Comparison of ENCODE assay signal across 1 cellular context in the genomic region with DNA sequence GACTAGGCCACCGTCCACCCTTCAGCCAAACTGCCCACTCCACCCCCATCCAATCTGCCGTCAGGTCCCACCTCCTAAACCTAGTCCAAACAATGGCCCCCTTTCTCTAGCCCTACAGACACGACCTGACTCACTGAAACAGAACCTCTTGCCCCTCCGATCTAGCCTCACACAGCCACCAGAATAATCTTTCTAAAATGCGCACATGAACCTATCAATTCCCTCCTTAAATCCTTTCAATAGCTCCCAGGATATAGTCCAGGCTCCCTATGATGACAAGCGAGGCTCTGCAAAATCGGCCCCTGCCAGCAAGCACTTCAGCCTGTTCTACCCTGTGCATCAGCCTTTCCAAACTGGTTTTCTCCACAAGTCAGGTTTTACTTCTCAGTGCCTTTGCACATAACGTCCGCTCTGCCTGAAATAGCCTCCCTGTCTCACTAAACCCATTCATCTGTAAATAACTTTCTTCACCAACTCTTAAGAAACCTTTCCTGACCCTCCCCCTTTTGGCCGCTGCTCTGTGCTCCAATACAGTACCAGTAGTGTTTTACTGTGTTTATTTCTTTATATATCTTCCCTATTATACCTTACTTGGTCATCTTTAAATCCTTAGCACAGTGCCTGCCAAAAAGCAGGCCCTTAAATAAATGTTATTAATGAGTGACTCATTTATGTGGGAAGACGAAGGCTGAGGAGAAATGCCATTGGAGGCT.
A peak's percentile ranks its signal among the peaks of the same experiment; 100 is the strongest.
TF ChIP-seq lines count a peak whose summit lies in the region.

No MANE protein-coding gene starts in this region.

TF ChIP-seq in HepG2, 621 proteins besides CTCF, POLR2A, EP300 and RAD21 (continued from another document and continues in another):
- TF ChIP-seq NFYB (CRISPR knock-in tag; IDR thresholded peaks at IDR 0.05): no peak
- no peak for TF ChIP-seq SMAD3 (CRISPR knock-in tag; IDR thresholded peaks at IDR 0.05)
- no peak for TF ChIP-seq MYC (CRISPR knock-in tag; IDR thresholded peaks at IDR 0.05; ENCODE audit: borderline replicate concordance)
- TF ChIP-seq HNF4A (CRISPR knock-in tag; IDR thresholded peaks at IDR 0.05): no peak
- TF ChIP-seq, protein P1, sequence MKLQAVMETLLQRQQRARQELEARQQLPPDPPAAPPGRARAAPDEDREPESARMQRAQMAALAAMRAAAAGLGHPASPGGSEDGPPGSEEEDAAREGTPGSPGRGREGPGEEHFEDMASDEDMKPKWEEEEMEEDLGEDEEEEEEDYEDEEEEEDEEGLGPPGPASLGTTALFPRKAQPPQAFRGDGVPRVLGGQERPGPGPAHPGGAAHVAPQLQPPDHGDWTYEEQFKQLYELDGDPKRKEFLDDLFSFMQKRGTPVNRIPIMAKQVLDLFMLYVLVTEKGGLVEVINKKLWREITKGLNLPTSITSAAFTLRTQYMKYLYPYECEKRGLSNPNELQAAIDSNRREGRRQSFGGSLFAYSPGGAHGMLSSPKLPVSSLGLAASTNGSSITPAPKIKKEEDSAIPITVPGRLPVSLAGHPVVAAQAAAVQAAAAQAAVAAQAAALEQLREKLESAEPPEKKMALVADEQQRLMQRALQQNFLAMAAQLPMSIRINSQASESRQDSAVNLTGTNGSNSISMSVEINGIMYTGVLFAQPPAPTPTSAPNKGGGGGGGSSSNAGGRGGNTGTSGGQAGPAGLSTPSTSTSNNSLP (IDR thresholded peaks at IDR 0.05; ENCODE audit: low read depth, low read length): 0 out of 2 replicates have a peak, but pooled peaks have one; percentile 10
- TF ChIP-seq ZNF790 (CRISPR knock-in tag; IDR thresholded peaks at IDR 0.05; ENCODE audit: borderline replicate concordance): no peak
- TF ChIP-seq, protein P2, sequence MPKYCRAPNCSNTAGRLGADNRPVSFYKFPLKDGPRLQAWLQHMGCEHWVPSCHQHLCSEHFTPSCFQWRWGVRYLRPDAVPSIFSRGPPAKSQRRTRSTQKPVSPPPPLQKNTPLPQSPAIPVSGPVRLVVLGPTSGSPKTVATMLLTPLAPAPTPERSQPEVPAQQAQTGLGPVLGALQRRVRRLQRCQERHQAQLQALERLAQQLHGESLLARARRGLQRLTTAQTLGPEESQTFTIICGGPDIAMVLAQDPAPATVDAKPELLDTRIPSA (CRISPR knock-in tag; IDR thresholded peaks at IDR 0.05; ENCODE audit: borderline replicate concordance): no peak
- TF ChIP-seq ZNF878 (CRISPR knock-in tag; IDR thresholded peaks at IDR 0.05): no peak
- TF ChIP-seq EHMT2 (IDR thresholded peaks at IDR 0.05; ENCODE audit: borderline replicate concordance, low read depth, low read length): no peak
- TF ChIP-seq RELA (CRISPR knock-in tag; IDR thresholded peaks at IDR 0.05): no peak
- TF ChIP-seq, protein P3, sequence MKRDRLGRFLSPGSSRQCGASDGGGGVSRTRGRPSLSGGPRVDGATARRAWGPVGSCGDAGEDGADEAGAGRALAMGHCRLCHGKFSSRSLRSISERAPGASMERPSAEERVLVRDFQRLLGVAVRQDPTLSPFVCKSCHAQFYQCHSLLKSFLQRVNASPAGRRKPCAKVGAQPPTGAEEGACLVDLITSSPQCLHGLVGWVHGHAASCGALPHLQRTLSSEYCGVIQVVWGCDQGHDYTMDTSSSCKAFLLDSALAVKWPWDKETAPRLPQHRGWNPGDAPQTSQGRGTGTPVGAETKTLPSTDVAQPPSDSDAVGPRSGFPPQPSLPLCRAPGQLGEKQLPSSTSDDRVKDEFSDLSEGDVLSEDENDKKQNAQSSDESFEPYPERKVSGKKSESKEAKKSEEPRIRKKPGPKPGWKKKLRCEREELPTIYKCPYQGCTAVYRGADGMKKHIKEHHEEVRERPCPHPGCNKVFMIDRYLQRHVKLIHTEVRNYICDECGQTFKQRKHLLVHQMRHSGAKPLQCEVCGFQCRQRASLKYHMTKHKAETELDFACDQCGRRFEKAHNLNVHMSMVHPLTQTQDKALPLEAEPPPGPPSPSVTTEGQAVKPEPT (CRISPR knock-in tag; IDR thresholded peaks at IDR 0.05; ENCODE audit: low read depth): no peak
- TF ChIP-seq RARA (CRISPR knock-in tag; IDR thresholded peaks at IDR 0.05): 0 out of 2 replicates have a peak, but pooled peaks have one; percentile 1
- 0 out of 2 replicates have a peak, but pooled peaks have one; percentile 17 for TF ChIP-seq PHF20 (CRISPR knock-in tag; IDR thresholded peaks at IDR 0.05)
- TF ChIP-seq CREM (IDR thresholded peaks at IDR 0.05): no peak
- no peak for TF ChIP-seq CREM (CRISPR knock-in tag; IDR thresholded peaks at IDR 0.05)
- TF ChIP-seq, protein P4, sequence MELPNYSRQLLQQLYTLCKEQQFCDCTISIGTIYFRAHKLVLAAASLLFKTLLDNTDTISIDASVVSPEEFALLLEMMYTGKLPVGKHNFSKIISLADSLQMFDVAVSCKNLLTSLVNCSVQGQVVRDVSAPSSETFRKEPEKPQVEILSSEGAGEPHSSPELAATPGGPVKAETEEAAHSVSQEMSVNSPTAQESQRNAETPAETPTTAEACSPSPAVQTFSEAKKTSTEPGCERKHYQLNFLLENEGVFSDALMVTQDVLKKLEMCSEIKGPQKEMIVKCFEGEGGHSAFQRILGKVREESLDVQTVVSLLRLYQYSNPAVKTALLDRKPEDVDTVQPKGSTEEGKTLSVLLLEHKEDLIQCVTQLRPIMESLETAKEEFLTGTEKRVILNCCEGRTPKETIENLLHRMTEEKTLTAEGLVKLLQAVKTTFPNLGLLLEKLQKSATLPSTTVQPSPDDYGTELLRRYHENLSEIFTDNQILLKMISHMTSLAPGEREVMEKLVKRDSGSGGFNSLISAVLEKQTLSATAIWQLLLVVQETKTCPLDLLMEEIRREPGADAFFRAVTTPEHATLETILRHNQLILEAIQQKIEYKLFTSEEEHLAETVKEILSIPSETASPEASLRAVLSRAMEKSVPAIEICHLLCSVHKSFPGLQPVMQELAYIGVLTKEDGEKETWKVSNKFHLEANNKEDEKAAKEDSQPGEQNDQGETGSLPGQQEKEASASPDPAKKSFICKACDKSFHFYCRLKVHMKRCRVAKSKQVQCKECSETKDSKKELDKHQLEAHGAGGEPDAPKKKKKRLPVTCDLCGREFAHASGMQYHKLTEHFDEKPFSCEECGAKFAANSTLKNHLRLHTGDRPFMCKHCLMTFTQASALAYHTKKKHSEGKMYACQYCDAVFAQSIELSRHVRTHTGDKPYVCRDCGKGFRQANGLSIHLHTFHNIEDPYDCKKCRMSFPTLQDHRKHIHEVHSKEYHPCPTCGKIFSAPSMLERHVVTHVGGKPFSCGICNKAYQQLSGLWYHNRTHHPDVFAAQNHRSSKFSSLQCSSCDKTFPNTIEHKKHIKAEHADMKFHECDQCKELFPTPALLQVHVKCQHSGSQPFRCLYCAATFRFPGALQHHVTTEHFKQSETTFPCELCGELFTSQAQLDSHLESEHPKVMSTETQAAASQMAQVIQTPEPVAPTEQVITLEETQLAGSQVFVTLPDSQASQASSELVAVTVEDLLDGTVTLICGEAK (IDR thresholded peaks at IDR 0.05): no peak
- TF ChIP-seq, protein P4 (CRISPR knock-in tag; IDR thresholded peaks at IDR 0.05): no peak
- no peak for TF ChIP-seq KLF15 (CRISPR knock-in tag; IDR thresholded peaks at IDR 0.05; ENCODE audit: borderline replicate concordance)
- no peak for TF ChIP-seq KAT8 (CRISPR knock-in tag; IDR thresholded peaks at IDR 0.05)
- no peak for TF ChIP-seq ZNF510 (CRISPR knock-in tag; IDR thresholded peaks at IDR 0.05; ENCODE audit: low read depth)
- no peak for TF ChIP-seq NFATC3 (CRISPR knock-in tag; IDR thresholded peaks at IDR 0.05)
- no peak for TF ChIP-seq SMC3 (IDR thresholded peaks at IDR 0.05; ENCODE audit: low read length)
- TF ChIP-seq ZNF12 (CRISPR knock-in tag; IDR thresholded peaks at IDR 0.05): no peak
- peak; percentile 3; the same call in 1 of the 2 replicates for TF ChIP-seq ZNF274 (CRISPR knock-in tag; IDR thresholded peaks at IDR 0.05)
- TF ChIP-seq ZNF749 (CRISPR knock-in tag; IDR thresholded peaks at IDR 0.05; ENCODE audit: borderline replicate concordance): no peak
- TF ChIP-seq ZNF33B (CRISPR knock-in tag; IDR thresholded peaks at IDR 0.05): no peak
- TF ChIP-seq, protein P5, sequence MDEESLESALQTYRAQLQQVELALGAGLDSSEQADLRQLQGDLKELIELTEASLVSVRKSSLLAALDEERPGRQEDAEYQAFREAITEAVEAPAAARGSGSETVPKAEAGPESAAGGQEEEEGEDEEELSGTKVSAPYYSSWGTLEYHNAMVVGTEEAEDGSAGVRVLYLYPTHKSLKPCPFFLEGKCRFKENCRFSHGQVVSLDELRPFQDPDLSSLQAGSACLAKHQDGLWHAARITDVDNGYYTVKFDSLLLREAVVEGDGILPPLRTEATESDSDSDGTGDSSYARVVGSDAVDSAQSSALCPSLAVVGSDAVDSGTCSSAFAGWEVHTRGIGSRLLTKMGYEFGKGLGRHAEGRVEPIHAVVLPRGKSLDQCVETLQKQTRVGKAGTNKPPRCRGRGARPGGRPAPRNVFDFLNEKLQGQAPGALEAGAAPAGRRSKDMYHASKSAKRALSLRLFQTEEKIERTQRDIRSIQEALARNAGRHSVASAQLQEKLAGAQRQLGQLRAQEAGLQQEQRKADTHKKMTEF (CRISPR knock-in tag; IDR thresholded peaks at IDR 0.05): no peak
- no peak for TF ChIP-seq ZNF124 (CRISPR knock-in tag; IDR thresholded peaks at IDR 0.05)
- TF ChIP-seq, protein P6, sequence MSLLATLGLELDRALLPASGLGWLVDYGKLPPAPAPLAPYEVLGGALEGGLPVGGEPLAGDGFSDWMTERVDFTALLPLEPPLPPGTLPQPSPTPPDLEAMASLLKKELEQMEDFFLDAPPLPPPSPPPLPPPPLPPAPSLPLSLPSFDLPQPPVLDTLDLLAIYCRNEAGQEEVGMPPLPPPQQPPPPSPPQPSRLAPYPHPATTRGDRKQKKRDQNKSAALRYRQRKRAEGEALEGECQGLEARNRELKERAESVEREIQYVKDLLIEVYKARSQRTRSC (CRISPR knock-in tag; IDR thresholded peaks at IDR 0.05; ENCODE audit: low read depth): no peak
- TF ChIP-seq, protein P7, sequence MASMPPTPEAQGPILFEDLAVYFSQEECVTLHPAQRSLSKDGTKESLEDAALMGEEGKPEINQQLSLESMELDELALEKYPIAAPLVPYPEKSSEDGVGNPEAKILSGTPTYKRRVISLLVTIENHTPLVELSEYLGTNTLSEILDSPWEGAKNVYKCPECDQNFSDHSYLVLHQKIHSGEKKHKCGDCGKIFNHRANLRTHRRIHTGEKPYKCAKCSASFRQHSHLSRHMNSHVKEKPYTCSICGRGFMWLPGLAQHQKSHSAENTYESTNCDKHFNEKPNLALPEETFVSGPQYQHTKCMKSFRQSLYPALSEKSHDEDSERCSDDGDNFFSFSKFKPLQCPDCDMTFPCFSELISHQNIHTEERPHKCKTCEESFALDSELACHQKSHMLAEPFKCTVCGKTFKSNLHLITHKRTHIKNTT (CRISPR knock-in tag; IDR thresholded peaks at IDR 0.05): no peak
- 0 out of 2 replicates have a peak, but pooled peaks have one; percentile 4 for TF ChIP-seq MTA1 (CRISPR knock-in tag; IDR thresholded peaks at IDR 0.05; ENCODE audit: borderline replicate concordance)
- TF ChIP-seq, protein P8, sequence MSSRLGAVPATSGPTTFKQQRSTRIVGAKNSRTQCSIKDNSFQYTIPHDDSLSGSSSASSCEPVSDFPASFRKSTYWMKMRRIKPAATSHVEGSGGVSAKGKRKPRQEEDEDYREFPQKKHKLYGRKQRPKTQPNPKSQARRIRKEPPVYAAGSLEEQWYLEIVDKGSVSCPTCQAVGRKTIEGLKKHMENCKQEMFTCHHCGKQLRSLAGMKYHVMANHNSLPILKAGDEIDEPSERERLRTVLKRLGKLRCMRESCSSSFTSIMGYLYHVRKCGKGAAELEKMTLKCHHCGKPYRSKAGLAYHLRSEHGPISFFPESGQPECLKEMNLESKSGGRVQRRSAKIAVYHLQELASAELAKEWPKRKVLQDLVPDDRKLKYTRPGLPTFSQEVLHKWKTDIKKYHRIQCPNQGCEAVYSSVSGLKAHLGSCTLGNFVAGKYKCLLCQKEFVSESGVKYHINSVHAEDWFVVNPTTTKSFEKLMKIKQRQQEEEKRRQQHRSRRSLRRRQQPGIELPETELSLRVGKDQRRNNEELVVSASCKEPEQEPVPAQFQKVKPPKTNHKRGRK (CRISPR knock-in tag; IDR thresholded peaks at IDR 0.05): no peak
- TF ChIP-seq CHCHD3 (CRISPR knock-in tag; IDR thresholded peaks at IDR 0.05): no peak
- TF ChIP-seq GTF3A (CRISPR knock-in tag; conservative IDR thresholded peaks at IDR 0.05): no peak
- TF ChIP-seq ZMYM2 (CRISPR knock-in tag; IDR thresholded peaks at IDR 0.05): no peak
- TF ChIP-seq ELF3 (CRISPR knock-in tag; IDR thresholded peaks at IDR 0.05): 0 out of 2 replicates have a peak, but pooled peaks have one; percentile 3
- no peak for TF ChIP-seq ATF7-NPFF (CRISPR knock-in tag; IDR thresholded peaks at IDR 0.05; ENCODE audit: low read depth)
- TF ChIP-seq NR1H2 (CRISPR knock-in tag; IDR thresholded peaks at IDR 0.05; ENCODE audit: borderline replicate concordance, low read depth): no peak
- TF ChIP-seq, protein P9, sequence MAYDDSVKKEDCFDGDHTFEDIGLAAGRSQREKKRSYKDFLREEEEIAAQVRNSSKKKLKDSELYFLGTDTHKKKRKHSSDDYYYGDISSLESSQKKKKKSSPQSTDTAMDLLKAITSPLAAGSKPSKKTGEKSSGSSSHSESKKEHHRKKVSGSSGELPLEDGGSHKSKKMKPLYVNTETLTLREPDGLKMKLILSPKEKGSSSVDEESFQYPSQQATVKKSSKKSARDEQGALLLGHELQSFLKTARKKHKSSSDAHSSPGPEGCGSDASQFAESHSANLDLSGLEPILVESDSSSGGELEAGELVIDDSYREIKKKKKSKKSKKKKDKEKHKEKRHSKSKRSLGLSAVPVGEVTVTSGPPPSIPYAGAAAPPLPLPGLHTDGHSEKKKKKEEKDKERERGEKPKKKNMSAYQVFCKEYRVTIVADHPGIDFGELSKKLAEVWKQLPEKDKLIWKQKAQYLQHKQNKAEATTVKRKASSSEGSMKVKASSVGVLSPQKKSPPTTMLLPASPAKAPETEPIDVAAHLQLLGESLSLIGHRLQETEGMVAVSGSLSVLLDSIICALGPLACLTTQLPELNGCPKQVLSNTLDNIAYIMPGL (CRISPR knock-in tag; IDR thresholded peaks at IDR 0.05; ENCODE audit: borderline replicate concordance in 1 of 2, low read depth in 1 of 2): no peak
